ENCODE assay signal across 8 cellular contexts in the genomic region with DNA sequence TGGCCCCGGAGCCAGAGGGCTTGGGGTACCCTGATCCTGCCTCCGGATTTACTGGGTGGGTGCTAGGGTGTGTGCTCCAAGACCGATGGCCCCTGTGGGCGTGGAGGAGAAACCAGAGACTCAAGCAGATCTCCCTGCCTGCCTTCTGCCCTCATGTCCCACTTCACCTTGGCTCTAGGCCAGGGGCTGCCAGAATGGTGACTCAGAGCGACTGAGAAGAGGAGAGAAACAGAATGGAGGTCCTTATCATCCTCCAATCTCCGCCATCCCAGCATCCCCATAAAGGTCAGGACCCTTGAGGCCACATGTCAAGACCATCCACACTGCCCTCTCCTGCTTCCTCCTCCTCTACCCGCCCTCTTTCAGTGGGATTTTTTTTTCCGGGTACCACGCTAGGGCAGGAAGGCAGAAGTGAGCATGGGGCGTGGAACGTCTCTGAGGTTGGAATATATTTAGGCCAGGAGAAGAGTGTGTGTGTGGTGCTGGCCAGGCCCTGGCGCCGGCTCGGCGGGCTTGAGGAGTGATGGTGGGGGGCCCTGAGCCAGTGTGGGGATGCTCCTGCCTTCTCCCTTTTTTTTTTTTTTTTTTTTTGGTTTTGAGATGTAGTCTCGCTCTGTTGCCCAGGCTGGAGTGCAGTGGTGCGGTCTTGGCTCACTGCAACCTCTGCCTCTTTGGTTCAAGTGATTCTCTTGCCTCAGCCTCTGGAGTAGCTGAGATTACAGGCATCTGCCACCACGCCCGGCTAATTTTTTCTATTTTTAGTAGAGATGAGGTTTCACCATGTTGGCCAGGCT. TPM values are rescaled to one million over a fixed set of nuclear protein-coding genes. Genes with fewer than 3 reads are reported as not detected.
DNase-seq lines count a peak whose midpoint lies in the region; ATAC-seq and TF ChIP-seq lines count a peak whose summit lies in the region.

No MANE protein-coding gene starts in this region.

- H2BK12ac ChIP-seq in H9 (ENCODE audit: insufficient read length, low read depth, low read length): no peak overlapping the region
- H2BK12ac ChIP-seq in trophoblast cell (ENCODE audit: low read length): peak overlapping the region; percentile 70

- no CpG with 5 or more reads among the region's 19 CpGs for WGBS in H9 (ENCODE audit: extremely low coverage, insufficient read length, low lambda C conversion rate)
- WGBS in trophoblast cell (ENCODE audit: extremely low coverage, insufficient coverage, insufficient read length): no CpG with 5 or more reads among the region's 19 CpGs

- H3K9ac ChIP-seq in H9 (ENCODE audit: extremely low read depth, insufficient read length, low read length): no peak overlapping the region
- no peak overlapping the region for H3K9ac ChIP-seq in trophoblast cell (ENCODE audit: low read length)

- no peak overlapping the region for H3K4me3 Mint-ChIP-seq in H9
- H3K4me3 Mint-ChIP-seq in activated T-helper 17 cell treated with anti-CD3 and anti-CD28 coated beads, Interleukin-2, amount 50 U/mL, for 72 hours: peak overlapping the region; percentile 93

- H3K23ac ChIP-seq in H9 (ENCODE audit: insufficient read length, low read depth, low read length): no peak overlapping the region
- no peak overlapping the region for H3K23ac ChIP-seq in trophoblast cell (ENCODE audit: low read length)

- H4K8ac ChIP-seq in H9 (replicated peaks; ENCODE audit: insufficient read length, low read depth, low read length) (no peak overlapping the region), trophoblast cell (ENCODE audit: low read depth, low read length) (peak overlapping the region; percentile 15)

- no peak overlapping the region for H3K4ac ChIP-seq in H9 (ENCODE audit: low read depth, low read length)
- no peak overlapping the region for H3K4ac ChIP-seq in trophoblast cell (ENCODE audit: low read depth, low read length)

- H2BK120ac ChIP-seq in H9 (ENCODE audit: low read depth, low read length, poor library complexity, severe bottlenecking): no peak overlapping the region
- peak overlapping the region; percentile 59 for H2BK120ac ChIP-seq in trophoblast cell (ENCODE audit: insufficient read depth, low read length, poor library complexity)

- no peak overlapping the region for H2BK15ac ChIP-seq in H9 (ENCODE audit: low read depth, low read length)

- H3K79me1 ChIP-seq in H9 (ENCODE audit: insufficient read depth, low read depth, low read length, poor library complexity, severe bottlenecking) (no peaks in the 10 kb centered on the region), trophoblast cell (ENCODE audit: low read length) (peaks cover 31% of the 10 kb centered on the region)

- H3K27ac ChIP-seq in H9 (ENCODE audit: insufficient read length, low read depth, low read length): no peak overlapping the region
- H3K27ac ChIP-seq in Peyer's patch: peak overlapping the region; percentile 55 to 85 (median 64)
- H3K27ac ChIP-seq in trophoblast cell (ENCODE audit: low read depth, low read length): peak overlapping the region; percentile 10

- H3K9me3 Mint-ChIP-seq in H9: no peaks in the 10 kb centered on the region
- H3K9me3 Mint-ChIP-seq in activated T-helper 17 cell treated with anti-CD3 and anti-CD28 coated beads, Interleukin-2, amount 50 U/mL, for 72 hours: no peaks in the 10 kb centered on the region

- peak overlapping the region in 2 of 3 experiments; percentile 13 to 30; a peak in 3 of 7 replicates for H3K27ac Mint-ChIP-seq in H9
- H3K27ac Mint-ChIP-seq in activated T-helper 17 cell treated with anti-CD3 and anti-CD28 coated beads, Interleukin-2, amount 50 U/mL, for 72 hours: peak overlapping the region; percentile 98

- H4K20me1 ChIP-seq in H9 (ENCODE audit: control insufficient read depth, insufficient read depth, insufficient read length): no peaks in the 10 kb centered on the region

- peaks cover 2 to 4% (median 2%) of the 10 kb centered on the region in 3 experiments; a peak in 2 of 7 replicates for H3K36me3 Mint-ChIP-seq in H9 (ENCODE audit: insufficient read depth in 1 of 3, low read depth in 3 of 3)
- no peaks in the 10 kb centered on the region for H3K36me3 Mint-ChIP-seq in activated T-helper 17 cell treated with anti-CD3 and anti-CD28 coated beads, Interleukin-2, amount 50 U/mL, for 72 hours (ENCODE audit: low read depth)

- H4K5ac ChIP-seq in H9 (ENCODE audit: insufficient read length, low read depth, low read length): no peak overlapping the region

- H3K79me2 ChIP-seq in H9 (ENCODE audit: insufficient read depth, low read length): no peaks in the 10 kb centered on the region
- H3K79me2 ChIP-seq in trophoblast cell (ENCODE audit: control insufficient read depth, insufficient read depth, low read length, poor library complexity): no peaks in the 10 kb centered on the region

- no peak for DNase-seq in H9
- peak; percentile 67 to 93 (median 84) for DNase-seq in Peyer's patch
- peak; percentile 87 to 95 for DNase-seq in foreskin fibroblast
- DNase-seq in trophoblast cell: peak; percentile 87 to 95
- no peak for DNase-seq in GM19240 (ENCODE audit: insufficient read length, low spot score)

- H3K27me3 ChIP-seq in H9 (ENCODE audit: insufficient read depth, low read length) (no peaks in the 10 kb centered on the region), Peyer's patch (no peaks in the 10 kb centered on the region), trophoblast cell (ENCODE audit: insufficient read depth, low read length) (no peaks in the 10 kb centered on the region)

- H3K4me3 ChIP-seq in Peyer's patch: peak overlapping the region in 2 of 4 donors; percentile 18 to 26
- no peak overlapping the region for H3K4me3 ChIP-seq in foreskin fibroblast (ENCODE audit: low read depth in 1 of 2, low read length in 2 of 2)
- no peak overlapping the region for H3K4me3 ChIP-seq in trophoblast cell (ENCODE audit: low read depth, low read length)

- H3K9me3 ChIP-seq in H9 (ENCODE audit: control insufficient read depth, low read depth, low read length) (no peaks in the 10 kb centered on the region), Peyer's patch (no peaks in the 10 kb centered on the region), trophoblast cell (ENCODE audit: insufficient read depth, low read depth, low read length) (no peaks in the 10 kb centered on the region)

- H3K4me2 ChIP-seq in H9 (ENCODE audit: insufficient read depth, insufficient read length, low read length): no peak overlapping the region
- H3K4me2 ChIP-seq in trophoblast cell (ENCODE audit: low read length): no peak overlapping the region

- H2BK20ac ChIP-seq in H9 (ENCODE audit: low read depth, low read length, poor library complexity, severe bottlenecking): no peak overlapping the region

- H3K4me1 ChIP-seq in H9 (ENCODE audit: insufficient read depth, low read length) (no peaks in the 10 kb centered on the region; the same call in 1 of the 2 replicates), Peyer's patch (peaks cover under 1 to 37% (median 15%) of the 10 kb centered on the region in 4 donors), trophoblast cell (ENCODE audit: control insufficient read depth in 1 of 2, insufficient read depth in 2 of 2, low read length in 2 of 2) (peaks cover 28 to 32% of the 10 kb centered on the region in 2 experiments)

- peaks cover 17 to 18% of the 10 kb centered on the region in 2 experiments for H3K4me1 Mint-ChIP-seq in H9
- peaks cover 28% of the 10 kb centered on the region for H3K4me1 Mint-ChIP-seq in activated T-helper 17 cell treated with anti-CD3 and anti-CD28 coated beads, Interleukin-2, amount 50 U/mL, for 72 hours

- no peak overlapping the region; the same call in 1 of the 2 replicates for H3K14ac ChIP-seq in H9 (ENCODE audit: insufficient read depth, low read length)
- H3K14ac ChIP-seq in trophoblast cell (ENCODE audit: low read length): peak overlapping the region; percentile 58

- no peaks in the 10 kb centered on the region for H3K27me3 Mint-ChIP-seq in H9 (ENCODE audit: low read depth)
- no peaks in the 10 kb centered on the region for H3K27me3 Mint-ChIP-seq in activated T-helper 17 cell treated with anti-CD3 and anti-CD28 coated beads, Interleukin-2, amount 50 U/mL, for 72 hours

- no peak overlapping the region for H3T11ph ChIP-seq in H9 (ENCODE audit: low read length)

- H2AK5ac ChIP-seq in H9 (ENCODE audit: insufficient read length, low read length): no peak overlapping the region
- H2AK5ac ChIP-seq in trophoblast cell (ENCODE audit: low read length): no peak overlapping the region

- no peak overlapping the region for H3K56ac ChIP-seq in H9 (ENCODE audit: insufficient read length, low read depth, low read length)

- H4K12ac ChIP-seq in trophoblast cell (ENCODE audit: low read depth, low read length): no peak overlapping the region

- ATAC-seq in activated T-helper 17 cell treated with anti-CD3 and anti-CD28 coated beads, Interleukin-2, amount 50 U/mL, for 72 hours (replicated peaks): peak; percentile 43
- ATAC-seq in GM19452 (IDR thresholded peaks at IDR 0.05; ENCODE audit: unreplicated experiment) (no peak), GM21528 (IDR thresholded peaks at IDR 0.05; ENCODE audit: low FRiP score, unreplicated experiment) (no peak)

- no peak overlapping the region for H2AFZ ChIP-seq in H9 (ENCODE audit: low read length)
- H2AFZ ChIP-seq in trophoblast cell (ENCODE audit: insufficient read depth, low read length, poor library complexity): peak overlapping the region; percentile 53

- TF ChIP-seq CTCF in H9 (conservative IDR thresholded peaks at IDR 0.05) (no peak), Peyer's patch (IDR thresholded peaks at IDR 0.05) (no peak), foreskin fibroblast (IDR thresholded peaks at IDR 0.05; ENCODE audit: low read depth, low read length) (no peak)

- H4K91ac ChIP-seq in H9 (ENCODE audit: insufficient read length, low read depth, low read length) (no peak overlapping the region), trophoblast cell (ENCODE audit: low read depth, low read length) (peak overlapping the region; percentile 68)

- no peak for TF ChIP-seq POLR2A in Peyer's patch (IDR thresholded peaks at IDR 0.05)

- H3K18ac ChIP-seq in H9 (ENCODE audit: insufficient read length, low read depth, low read length) (no peak overlapping the region), trophoblast cell (ENCODE audit: low read length) (peak overlapping the region; percentile 40)

- no peaks in the 10 kb centered on the region for H3K23me2 ChIP-seq in H9 (ENCODE audit: insufficient read length, low read depth, low read length, poor library complexity, severe bottlenecking)

- H2BK5ac ChIP-seq in H9 (ENCODE audit: insufficient read length, low read length): peak overlapping the region; percentile 20
- H2BK5ac ChIP-seq in trophoblast cell (ENCODE audit: low read depth, low read length, poor library complexity): peak overlapping the region; percentile 10

- H3K36me3 ChIP-seq in Peyer's patch: no peaks in the 10 kb centered on the region
- no peaks in the 10 kb centered on the region for H3K36me3 ChIP-seq in trophoblast cell (ENCODE audit: control insufficient read depth in 1 of 2, insufficient read depth in 2 of 2, low read length in 2 of 2)

RNA-seq across cellular contexts. Expression of a gene that starts 22.3 kb away (rescaled TPM):
- total RNA-seq in H9 (2021): 160 and 165 TPM in 2 replicates
- total RNA-seq in Peyer's patch: 100 to 1,000 TPM in 1 of 4 donors, 10 to 100 TPM in 3; 72.2 to 229 (median 85.6) TPM
- total RNA-seq in activated T-helper 17 cell treated with anti-CD3 and anti-CD28 coated beads, Interleukin-2, amount 50 U/mL, for 72 hours: 100 to 1,000 TPM in 1 of 2 donors, 10 to 100 TPM in 1; 85.9 to 140 TPM
- 139 and 150 TPM in 2 replicates for polyA plus RNA-seq in trophoblast cell (2013)

RNA-seq across cellular contexts. Expression of a gene that starts 22.4 kb away (rescaled TPM):
- total RNA-seq in H9 (2021) (39.4 and 40.5 TPM in 2 replicates), Peyer's patch (100 to 1,000 TPM in 2 of 4 donors, 10 to 100 TPM in 2; 78.1 to 199 (median 107) TPM)
- total RNA-seq in activated T-helper 17 cell treated with anti-CD3 and anti-CD28 coated beads, Interleukin-2, amount 50 U/mL, for 72 hours: 10 to 100 TPM; 76.4 to 91.3 TPM
- 45.9 and 47.7 TPM in 2 replicates for polyA plus RNA-seq in trophoblast cell (2013)

RNA-seq across cellular contexts. Expression of a gene that starts 54.5 kb away (rescaled TPM):
- total RNA-seq in H9 (2021) (198 and 210 TPM in 2 replicates), Peyer's patch (10 to 100 TPM; 21.5 to 48.0 (median 37.1) TPM)
- 10 to 100 TPM; 70.8 to 80.6 TPM for total RNA-seq in activated T-helper 17 cell treated with anti-CD3 and anti-CD28 coated beads, Interleukin-2, amount 50 U/mL, for 72 hours
- polyA plus RNA-seq in trophoblast cell (2013): 149 and 154 TPM in 2 replicates

RNA-seq across cellular contexts. Expression of a gene that starts 56.0 kb away (rescaled TPM):
- 92.8 and 95.7 TPM in 2 replicates for total RNA-seq in H9 (2021)
- total RNA-seq in Peyer's patch: 10 to 100 TPM; 27.1 to 71.8 (median 28.3) TPM
- total RNA-seq in activated T-helper 17 cell treated with anti-CD3 and anti-CD28 coated beads, Interleukin-2, amount 50 U/mL, for 72 hours: 10 to 100 TPM; 66.4 to 83.2 TPM
- polyA plus RNA-seq in trophoblast cell (2013): 26.6 and 28.8 TPM in 2 replicates

Comparison
In these comparisons a context has a peak if more than half of its experiments do, and no peak if none do; other contexts are left out.
1. DNase-seq: peak in Peyer's patch (3 of 3), foreskin fibroblast (2 of 2) and trophoblast cell (2 of 2); none in H9 (single experiment) and GM19240 (single experiment).